ENCODE assay signal across 6 cellular contexts in the genomic region with DNA sequence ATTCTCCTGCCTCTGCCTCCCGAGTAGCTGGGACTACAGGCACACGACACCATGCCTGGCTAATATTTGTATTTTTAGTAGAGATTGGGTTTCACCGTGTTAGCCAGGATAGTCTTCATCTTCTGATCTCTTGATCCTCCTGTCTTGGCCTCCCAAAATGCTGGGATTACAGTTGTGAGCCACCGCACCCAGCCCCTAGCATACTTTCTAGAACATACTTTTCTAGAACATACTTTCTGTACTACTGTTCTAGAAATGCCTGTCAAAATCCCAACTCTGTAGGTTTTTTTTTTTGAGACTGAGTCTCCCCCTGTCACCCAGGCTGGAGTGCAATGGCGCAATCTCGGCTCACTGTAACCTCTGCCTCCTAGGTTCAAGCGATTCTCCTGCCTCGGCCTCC. TPM values are rescaled to one million over a fixed set of nuclear protein-coding genes. Genes with fewer than 3 reads are reported as not detected.
DNase-seq lines count a peak whose midpoint lies in the region; ATAC-seq and TF ChIP-seq lines count a peak whose summit lies in the region.
"Not testable (repeated sequence)": the region's sequence is repeated elsewhere in the genome, so short reads cannot be mapped to it uniquely, and the experiment has no call there.

No MANE protein-coding gene starts in this region.

- not testable (repeated sequence) for H3K4me1 ChIP-seq in trophoblast cell (ENCODE audit: control insufficient read depth in 1 of 2, insufficient read depth in 2 of 2, low read length in 2 of 2)

- not testable (repeated sequence) for H3K18ac ChIP-seq in trophoblast cell (ENCODE audit: low read length)

- WGBS in trophoblast cell (ENCODE audit: extremely low coverage, insufficient coverage, insufficient read length), result no CpG with 5 or more reads among the region's 8 CpGs

- not testable (repeated sequence) for H3K27ac ChIP-seq in trophoblast cell (ENCODE audit: low read depth, low read length)

- H3K36me3 Mint-ChIP-seq in T-helper 17 cell (ENCODE audit: low read depth), result not testable (repeated sequence)
- H3K36me3 Mint-ChIP-seq in activated T-cell treated with anti-CD3 and anti-CD28 coated beads, Interleukin-2, amount 50 U/mL, for 24 hours (ENCODE audit: low read depth), result peaks cover 92% of the 10 kb centered on the region
- H3K36me3 Mint-ChIP-seq in activated T-helper 17 cell treated with anti-CD3 and anti-CD28 coated beads, Interleukin-2, amount 50 U/mL, for 72 hours (ENCODE audit: low read depth), result peaks cover 96% of the 10 kb centered on the region
- H3K36me3 Mint-ChIP-seq in central memory CD8-positive, alpha-beta T cell (ENCODE audit: insufficient read depth), result peaks cover 37% of the 10 kb centered on the region
- H3K36me3 Mint-ChIP-seq in nephron progenitor cell (ENCODE audit: low read depth), result peaks cover 84% of the 10 kb centered on the region

- H2AFZ ChIP-seq in trophoblast cell (ENCODE audit: insufficient read depth, low read length, poor library complexity), result not testable (repeated sequence)

- H2BK5ac ChIP-seq in trophoblast cell (ENCODE audit: low read depth, low read length, poor library complexity), result not testable (repeated sequence)

- H3K4me3 Mint-ChIP-seq in T-helper 17 cell, result peak overlapping the region; percentile 39
- not testable (repeated sequence) for H3K4me3 Mint-ChIP-seq in activated T-cell treated with anti-CD3 and anti-CD28 coated beads, Interleukin-2, amount 50 U/mL, for 24 hours; activated T-helper 17 cell treated with anti-CD3 and anti-CD28 coated beads, Interleukin-2, amount 50 U/mL, for 72 hours; central memory CD8-positive, alpha-beta T cell; nephron progenitor cell

- H4K91ac ChIP-seq in trophoblast cell (ENCODE audit: low read depth, low read length), result not testable (repeated sequence)

- H3K79me1 ChIP-seq in trophoblast cell (ENCODE audit: low read length), result not testable (repeated sequence)

- not testable (repeated sequence) for H2AK5ac ChIP-seq in trophoblast cell (ENCODE audit: low read length)

- H2BK120ac ChIP-seq in trophoblast cell (ENCODE audit: insufficient read depth, low read length, poor library complexity), result not testable (repeated sequence)

- H3K4ac ChIP-seq in trophoblast cell (ENCODE audit: low read depth, low read length), result not testable (repeated sequence)

- H3K9ac ChIP-seq in trophoblast cell (ENCODE audit: low read length), result not testable (repeated sequence)

- not testable (repeated sequence) for H3K9me3 Mint-ChIP-seq in activated T-cell treated with anti-CD3 and anti-CD28 coated beads, Interleukin-2, amount 50 U/mL, for 24 hours; activated T-helper 17 cell treated with anti-CD3 and anti-CD28 coated beads, Interleukin-2, amount 50 U/mL, for 72 hours; central memory CD8-positive, alpha-beta T cell; nephron progenitor cell

- not testable (repeated sequence) for H3K27me3 ChIP-seq in trophoblast cell (ENCODE audit: insufficient read depth, low read length)

- H4K12ac ChIP-seq in trophoblast cell (ENCODE audit: low read depth, low read length), result not testable (repeated sequence)

- not testable (repeated sequence) for H4K8ac ChIP-seq in trophoblast cell (ENCODE audit: low read depth, low read length)

- H3K4me2 ChIP-seq in trophoblast cell (ENCODE audit: low read length), result not testable (repeated sequence)

- H3K9me3 ChIP-seq in T-helper 17 cell (ENCODE audit: control insufficient read depth, low read length, poor library complexity, severe bottlenecking); trophoblast cell (ENCODE audit: insufficient read depth, low read depth, low read length): not testable (repeated sequence)

- peaks cover 23 to 30% of the 10 kb centered on the region in 2 experiments for H3K36me3 ChIP-seq in trophoblast cell (ENCODE audit: control insufficient read depth in 1 of 2, insufficient read depth in 2 of 2, low read length in 2 of 2)

- not testable (repeated sequence) for H3K4me1 Mint-ChIP-seq in T-helper 17 cell; activated T-cell treated with anti-CD3 and anti-CD28 coated beads, Interleukin-2, amount 50 U/mL, for 24 hours (ENCODE audit: low read depth); activated T-helper 17 cell treated with anti-CD3 and anti-CD28 coated beads, Interleukin-2, amount 50 U/mL, for 72 hours; central memory CD8-positive, alpha-beta T cell; nephron progenitor cell

- not testable (repeated sequence) for H3K27me3 Mint-ChIP-seq in T-helper 17 cell; activated T-cell treated with anti-CD3 and anti-CD28 coated beads, Interleukin-2, amount 50 U/mL, for 24 hours; activated T-helper 17 cell treated with anti-CD3 and anti-CD28 coated beads, Interleukin-2, amount 50 U/mL, for 72 hours; central memory CD8-positive, alpha-beta T cell; nephron progenitor cell (ENCODE audit: low read depth, poor library complexity)

- not testable (repeated sequence) for H2BK12ac ChIP-seq in trophoblast cell (ENCODE audit: low read length)

- H3K4me3 ChIP-seq in trophoblast cell (ENCODE audit: low read depth, low read length), result not testable (repeated sequence)

- not testable (repeated sequence) for DNase-seq in T-helper 17 cell; activated T-cell treated with anti-CD3 and anti-CD28 coated beads, Interleukin-2, amount 50 U/mL, for 24 hours; central memory CD8-positive, alpha-beta T cell (ENCODE audit: low spot score in 2 of 2); nephron progenitor cell
- DNase-seq in trophoblast cell, result peak; percentile 56 to 75

- not testable (repeated sequence) for H3K79me2 ChIP-seq in trophoblast cell (ENCODE audit: control insufficient read depth, insufficient read depth, low read length, poor library complexity)

- H3K14ac ChIP-seq in trophoblast cell (ENCODE audit: low read length), result not testable (repeated sequence)

- peak overlapping the region; percentile 75 for H3K27ac Mint-ChIP-seq in T-helper 17 cell
- peak overlapping the region; percentile 11 for H3K27ac Mint-ChIP-seq in activated T-cell treated with anti-CD3 and anti-CD28 coated beads, Interleukin-2, amount 50 U/mL, for 24 hours
- H3K27ac Mint-ChIP-seq in activated T-helper 17 cell treated with anti-CD3 and anti-CD28 coated beads, Interleukin-2, amount 50 U/mL, for 72 hours, result peak overlapping the region; percentile 56
- H3K27ac Mint-ChIP-seq in central memory CD8-positive, alpha-beta T cell (ENCODE audit: low read depth), result peak overlapping the region; percentile 49
- H3K27ac Mint-ChIP-seq in nephron progenitor cell, result peak overlapping the region; percentile 83

- H3K23ac ChIP-seq in trophoblast cell (ENCODE audit: low read length), result not testable (repeated sequence)

- not testable (repeated sequence) for ATAC-seq in T-helper 17 cell; activated T-helper 17 cell treated with anti-CD3 and anti-CD28 coated beads, Interleukin-2, amount 50 U/mL, for 72 hours (replicated peaks); central memory CD8-positive, alpha-beta T cell (replicated peaks; ENCODE audit: extremely low read depth, poor library complexity, severe bottlenecking)

- TF ChIP-seq CTCF in nephron progenitor cell (IDR thresholded peaks at IDR 0.05), result not testable (repeated sequence)

RNA-seq across cellular contexts. Expression of gene SUZ12, which starts 27.3 kb away (rescaled TPM):
- 10 to 100 TPM; 28.3 to 29.3 TPM for total RNA-seq in T-helper 17 cell
- total RNA-seq in activated T-helper 17 cell treated with anti-CD3 and anti-CD28 coated beads, Interleukin-2, amount 50 U/mL, for 72 hours, result 10 to 100 TPM; 41.4 to 52.5 TPM
- 51.0 and 52.4 TPM in 2 replicates for polyA plus RNA-seq in trophoblast cell (2013)

RNA-seq across cellular contexts. Expression of gene LRRC37B, which starts 43.1 kb away (rescaled TPM):
- 10 to 100 TPM; 90.1 to 99.0 TPM for total RNA-seq in T-helper 17 cell
- 10 to 100 TPM; 29.2 to 35.5 TPM for total RNA-seq in activated T-helper 17 cell treated with anti-CD3 and anti-CD28 coated beads, Interleukin-2, amount 50 U/mL, for 72 hours
- polyA plus RNA-seq in trophoblast cell (2013), result 8.3 and 8.4 TPM in 2 replicates

Comparison
In these comparisons a context has a peak if more than half of its experiments do, and no peak if none do; other contexts are left out.
1. H3K27ac Mint-ChIP-seq: peak in every context shown above with its lines; median percentile 83 in nephron progenitor cell; 75 in T-helper 17 cell; 56 in activated T-helper 17 cell treated with anti-CD3 and anti-CD28 coated beads, Interleukin-2, amount 50 U/mL, for 72 hours; 49 in central memory CD8-positive, alpha-beta T cell; 11 in activated T-cell treated with anti-CD3 and anti-CD28 coated beads, Interleukin-2, amount 50 U/mL, for 24 hours.